Comparison of ENCODE assay signal across 17 cellular contexts in the genomic region with DNA sequence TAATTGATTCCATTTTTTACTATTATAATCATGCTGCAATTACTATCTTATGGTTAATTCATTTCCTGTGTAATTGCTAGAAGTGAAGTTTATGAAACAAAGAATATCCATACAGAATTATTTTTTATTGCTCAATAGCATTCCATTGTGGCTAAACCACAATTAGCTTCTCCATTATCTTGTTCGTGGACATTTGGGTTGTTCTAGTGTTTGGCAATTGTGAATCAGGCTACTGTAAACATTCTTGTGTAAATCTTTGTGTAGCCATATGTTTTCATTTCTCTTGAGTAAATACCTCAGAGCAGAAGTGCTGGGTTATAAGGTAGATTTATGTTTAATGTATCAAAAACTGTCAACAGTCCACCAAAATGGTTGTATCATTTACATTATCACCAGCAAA.
DNase-seq lines count a peak whose midpoint lies in the region; ATAC-seq and TF ChIP-seq lines count a peak whose summit lies in the region.
"Had no signal": no experiment of that assay in that cellular context is flagged by ENCODE, and none has a peak within 500 bp of the region (broad histone marks: within the 10 kb centered on the region; RNA-seq: fewer than 3 reads in every experiment).

No MANE protein-coding gene starts in this region.

- DNase-seq in SHP77 (lab: John Stamatoyannopoulos, UW) (peak; percentile 1 to 4), SHP77 treated with DMSO at 0.1 percent for 48 hours (lab: John Stamatoyannopoulos, UW) (no peak), RWPE2 (ENCODE audit: low spot score) (no peak), epithelial cell of prostate (ENCODE audit: low read depth, low spot score) (peak; percentile 8), skeletal muscle cell (ENCODE audit: low read depth) (peak; percentile 47), islet precursor cell (no peak)
- DNase-seq: activated gamma-delta T cell treated with Interleukin-2 at 50 U/mL for 16 hours, C1 segment of cervical spinal cord, H9, left cardiac atrium, NCI-H1694 treated with DMSO at 0.1 percent for 48 hours, NCI-H446 treated with DMSO at 0.1 percent for 48 hours, T-cell had no signal

- H3K36me3 ChIP-seq in RWPE2 (ENCODE audit: low read depth), result no peaks in the 10 kb centered on the region

- H3K4me3 ChIP-seq in RWPE2 (ENCODE audit: severe bottlenecking) (no peak overlapping the region), skeletal muscle cell (ENCODE audit: low read depth, low read length) (no peak overlapping the region)
- H3K4me3 ChIP-seq: smooth muscle cell had no signal

- ATAC-seq in RWPE2 (ENCODE audit: low read depth) (peak; percentile 93), HG03354 (IDR thresholded peaks at IDR 0.05; ENCODE audit: poor library complexity, severe bottlenecking, unreplicated experiment) (no peak), HG03039 (IDR thresholded peaks at IDR 0.05; ENCODE audit: unreplicated experiment) (no peak)
- ATAC-seq: left cardiac atrium, T-cell had no signal

- no peak overlapping the region for H3K27ac ChIP-seq in RWPE2 (ENCODE audit: poor library complexity, severe bottlenecking)
- H3K27ac ChIP-seq in epithelial cell of prostate, result no peak overlapping the region
- H3K27ac ChIP-seq: 22Rv1 had no signal

- H3K9me3 ChIP-seq in RWPE2 (ENCODE audit: severe bottlenecking), result no peaks in the 10 kb centered on the region

- peaks cover 3% of the 10 kb centered on the region for H3K27me3 ChIP-seq in RWPE2 (ENCODE audit: insufficient read depth, poor library complexity, severe bottlenecking)

- TF ChIP-seq CTCF in RWPE2 (IDR thresholded peaks at IDR 0.05; ENCODE audit: poor library complexity, severe bottlenecking), result no peak

- peaks cover 5% of the 10 kb centered on the region for H3K4me1 ChIP-seq in RWPE2 (ENCODE audit: insufficient read depth, poor library complexity, severe bottlenecking)

Comparison
In these comparisons a context has a peak if more than half of its experiments do, and no peak if none do; other contexts are left out.
1. DNase-seq: peak in SHP77 (2 of 2), epithelial cell of prostate (single experiment) and skeletal muscle cell (single experiment); none in SHP77 treated with DMSO at 0.1 percent for 48 hours (single experiment), RWPE2 (single experiment) and islet precursor cell (single experiment).